ENCODE assay signal across 8 cellular contexts in the genomic region with DNA sequence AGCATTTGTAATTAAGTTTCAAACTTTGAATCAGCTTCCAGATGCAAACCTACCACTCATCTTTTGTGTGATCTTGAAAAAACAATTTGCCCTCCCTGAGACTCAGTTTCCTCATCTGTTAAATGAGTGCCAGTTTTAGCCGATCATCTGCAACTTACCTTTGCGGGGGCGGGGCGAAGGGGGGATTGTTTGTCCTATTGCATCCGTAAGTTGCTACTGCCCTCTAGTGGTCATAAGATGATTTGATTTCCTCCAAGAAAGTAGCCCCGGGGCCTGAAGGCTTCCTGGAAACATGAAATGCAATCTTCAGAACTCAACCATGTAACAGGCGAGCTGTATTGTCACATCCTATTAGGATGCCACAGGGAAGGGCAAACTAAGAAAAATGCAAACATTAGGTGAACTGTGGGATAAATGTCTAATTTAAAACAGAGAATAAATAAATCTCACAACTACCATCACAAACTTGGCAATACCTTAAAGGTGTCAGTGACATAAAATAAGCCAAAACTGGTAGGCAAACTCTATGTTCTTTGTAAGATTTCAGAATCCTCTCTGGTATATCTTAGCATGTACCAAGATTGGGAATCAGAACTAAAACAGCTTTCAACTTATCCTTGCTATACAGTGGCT.
A peak's percentile ranks its signal among the peaks of the same experiment; 100 is the strongest.
DNase-seq lines count a peak whose midpoint lies in the region; ATAC-seq and TF ChIP-seq lines count a peak whose summit lies in the region.

No MANE protein-coding gene starts in this region.

- no peaks in the 10 kb centered on the region for H3K9me3 Mint-ChIP-seq in activated naive CD4-positive, alpha-beta T cell treated with anti-CD3 and anti-CD28 coated beads for 36 hours

- DNase-seq in AG20443 (ENCODE audit: low spot score) (peak; percentile 74), GM19238 (ENCODE audit: insufficient read length, low spot score) (peak; percentile 35), MM.1S (peak; percentile 85), RWPE2 (ENCODE audit: low spot score) (peak; percentile 58), cardiac muscle cell (ENCODE audit: low read depth in 1 of 2, low spot score in 1 of 2) (peak; percentile 75 to 81), sciatic nerve (ENCODE audit: low spot score) (peak; percentile 56)
- DNase-seq in activated naive CD4-positive, alpha-beta T cell treated with anti-CD3 and anti-CD28 coated beads for 36 hours: peak; percentile 51

- peaks cover 3% of the 10 kb centered on the region for H3K4me1 Mint-ChIP-seq in activated naive CD4-positive, alpha-beta T cell treated with anti-CD3 and anti-CD28 coated beads for 36 hours (ENCODE audit: low read depth)

- H3K27me3 ChIP-seq in MM.1S (replicated peaks; ENCODE audit: insufficient read depth, low read length) (no peaks in the 10 kb centered on the region), RWPE2 (ENCODE audit: insufficient read depth, poor library complexity, severe bottlenecking) (no peaks in the 10 kb centered on the region), cardiac muscle cell (no peaks in the 10 kb centered on the region)

- peak overlapping the region; percentile 71 for H2AFZ ChIP-seq in MM.1S (ENCODE audit: low read length)

- H4K20me1 ChIP-seq in MM.1S (ENCODE audit: insufficient read depth, low read length): no peaks in the 10 kb centered on the region

- no peaks in the 10 kb centered on the region for H3K27me3 Mint-ChIP-seq in activated naive CD4-positive, alpha-beta T cell treated with anti-CD3 and anti-CD28 coated beads for 36 hours (ENCODE audit: low read depth)

- H3K4me2 ChIP-seq in MM.1S (ENCODE audit: low read depth, low read length): peak overlapping the region; percentile 53; the same call in 1 of the 2 replicates

- H3K36me3 ChIP-seq in MM.1S (replicated peaks; ENCODE audit: insufficient read depth, low read length): no peaks in the 10 kb centered on the region
- H3K36me3 ChIP-seq in RWPE2 (ENCODE audit: low read depth): no peaks in the 10 kb centered on the region
- no peaks in the 10 kb centered on the region for H3K36me3 ChIP-seq in cardiac muscle cell

- H3K4me1 ChIP-seq in MM.1S (ENCODE audit: low read length) (peaks cover 11% of the 10 kb centered on the region; the same call in 1 of the 2 replicates), RWPE2 (ENCODE audit: insufficient read depth, poor library complexity, severe bottlenecking) (no peaks in the 10 kb centered on the region), cardiac muscle cell (ENCODE audit: low read depth) (peaks cover 5% of the 10 kb centered on the region)

- no peaks in the 10 kb centered on the region for H3F3A ChIP-seq in MM.1S (ENCODE audit: insufficient read depth, low read length)

- H3K27ac Mint-ChIP-seq in activated naive CD4-positive, alpha-beta T cell treated with anti-CD3 and anti-CD28 coated beads for 36 hours: no peak overlapping the region

- H3K79me2 ChIP-seq in MM.1S (ENCODE audit: low read length): no peaks in the 10 kb centered on the region

- intact Hi-C loops in activated naive CD4-positive, alpha-beta T cell treated with anti-CD3 and anti-CD28 coated beads for 36 hours (cut with micrococcal nuclease): loop anchor here (1.0 to 10.0 kb wide), 7 partner anchors 154 to 1872 kb away; no protein-coding TSS in a partner anchor
- intact Hi-C loops in sciatic nerve (cut with DNase I): no loop called here

- no peak overlapping the region for H3K27ac ChIP-seq in MM.1S (ENCODE audit: low read length)
- H3K27ac ChIP-seq in RWPE2 (ENCODE audit: poor library complexity, severe bottlenecking): no peak overlapping the region
- no peak overlapping the region for H3K27ac ChIP-seq in cardiac muscle cell

- H3K4me3 Mint-ChIP-seq in activated naive CD4-positive, alpha-beta T cell treated with anti-CD3 and anti-CD28 coated beads for 36 hours: no peak overlapping the region

- H3K9me2 ChIP-seq in MM.1S (replicated peaks; ENCODE audit: insufficient read depth, low read length): no peaks in the 10 kb centered on the region

- H3K9ac ChIP-seq in MM.1S (ENCODE audit: low read length): no peak overlapping the region

- H3K9me3 ChIP-seq in MM.1S (replicated peaks; ENCODE audit: insufficient read depth, low read length) (no peaks in the 10 kb centered on the region), RWPE2 (ENCODE audit: severe bottlenecking) (no peaks in the 10 kb centered on the region), cardiac muscle cell (ENCODE audit: low read depth) (no peaks in the 10 kb centered on the region)

- ATAC-seq in RWPE2 (ENCODE audit: low read depth): peak; percentile 41; the same call in 1 of the 3 replicates
- peak; percentile 26 for ATAC-seq in sciatic nerve
- no peak for ATAC-seq in GM19397 (IDR thresholded peaks at IDR 0.05; ENCODE audit: unreplicated experiment)

- H3K4me3 ChIP-seq in MM.1S (ENCODE audit: low read length) (no peak overlapping the region), RWPE2 (ENCODE audit: severe bottlenecking) (no peak overlapping the region), cardiac muscle cell (no peak overlapping the region)

- TF ChIP-seq CTCF in MM.1S (IDR thresholded peaks at IDR 0.05; ENCODE audit: low read length): peak; percentile 80
- peak; percentile 84 for TF ChIP-seq CTCF in RWPE2 (IDR thresholded peaks at IDR 0.05; ENCODE audit: poor library complexity, severe bottlenecking)
- TF ChIP-seq CTCF in cardiac muscle cell (IDR thresholded peaks at IDR 0.05; ENCODE audit: low read depth, low read length): peak; percentile 72

- CTCF ChIA-PET in activated naive CD4-positive, alpha-beta T cell treated with anti-CD3 and anti-CD28 coated beads for 36 hours (lab: Charles Lee): interaction anchor here (0.5 to 2.4 kb wide), 9 partner anchors 11 to 1205 kb away, joined by 3 to 7 read pairs (median 3); no protein-coding TSS in a partner anchor

- H3K36me3 Mint-ChIP-seq in activated naive CD4-positive, alpha-beta T cell treated with anti-CD3 and anti-CD28 coated beads for 36 hours (ENCODE audit: low read depth): no peaks in the 10 kb centered on the region

Comparison
In these comparisons a context has a peak if more than half of its experiments do, and no peak if none do; other contexts are left out.
1. DNase-seq: peak in every context shown above with its lines; median percentile 85 in MM.1S; 78 in cardiac muscle cell; 74 in AG20443; 58 in RWPE2; 56 in sciatic nerve; 51 in activated naive CD4-positive, alpha-beta T cell treated with anti-CD3 and anti-CD28 coated beads for 36 hours; 35 in GM19238.